21 cellular contexts compared by ENCODE assay signal in genomic region chr2:43725711-43726246, GRCh38. TPM values are rescaled to one million over a fixed set of nuclear protein-coding genes. Genes with fewer than 3 reads are reported as not detected.
"Had no signal": no experiment of that assay in that cellular context is flagged by ENCODE, and none has a peak within 500 bp of the region (broad histone marks: within the 10 kb centered on the region; RNA-seq: fewer than 3 reads in every experiment).

No MANE protein-coding gene starts in this region.

- H3K27me3 ChIP-seq: colonic mucosa, esophagus squamous epithelium, gastrocnemius medialis, spleen, upper lobe of left lung had no signal

- ATAC-seq: activated CD8-positive, alpha-beta memory T cell treated with anti-CD3 and anti-CD28 coated beads, Interleukin-2, amount 10 ng/mL, durations not matched to agents 7 days and 5 days; activated CD8-positive, alpha-beta T cell treated with anti-CD3 and anti-CD28 coated beads for 36 hours; activated naive CD4-positive, alpha-beta T cell treated with anti-CD3 and anti-CD28 coated beads, Interleukin-2, amount 50 U/mL, for 72 hours; gastrocnemius medialis had no signal

- H3K36me3 Mint-ChIP-seq: activated CD8-positive, alpha-beta memory T cell treated with anti-CD3 and anti-CD28 coated beads, Interleukin-2, amount 10 ng/mL, durations not matched to agents 7 days and 5 days; activated naive CD4-positive, alpha-beta T cell treated with anti-CD3 and anti-CD28 coated beads, Interleukin-2, amount 50 U/mL, for 72 hours had no signal

- H3K4me1 ChIP-seq: colonic mucosa, esophagus squamous epithelium, gastrocnemius medialis, spleen, upper lobe of left lung had no signal

- H3K4me1 Mint-ChIP-seq: activated CD4-positive, alpha-beta T cell treated with anti-CD3 and anti-CD28 coated beads, Interleukin-2, amount 10 ng/mL, durations not matched to agents 7 days and 5 days; activated CD8-positive, alpha-beta memory T cell treated with anti-CD3 and anti-CD28 coated beads, Interleukin-2, amount 10 ng/mL, durations not matched to agents 7 days and 5 days had no signal

- H3K4me3 Mint-ChIP-seq: activated CD4-positive, alpha-beta T cell treated with anti-CD3 and anti-CD28 coated beads, Interleukin-2, amount 10 ng/mL, durations not matched to agents 7 days and 5 days; activated CD8-positive, alpha-beta memory T cell treated with anti-CD3 and anti-CD28 coated beads, Interleukin-2, amount 10 ng/mL, durations not matched to agents 7 days and 5 days; activated CD8-positive, alpha-beta T cell treated with anti-CD3 and anti-CD28 coated beads for 36 hours had no signal

- FAIRE-seq: islet of Langerhans had no signal

- H3K9me3 ChIP-seq: colonic mucosa, esophagus squamous epithelium, gastrocnemius medialis, spleen, upper lobe of left lung had no signal

- H3K27ac Mint-ChIP-seq: activated CD4-positive, alpha-beta T cell treated with anti-CD3 and anti-CD28 coated beads, Interleukin-2, amount 10 ng/mL, durations not matched to agents 7 days and 5 days; activated CD8-positive, alpha-beta memory T cell treated with anti-CD3 and anti-CD28 coated beads, Interleukin-2, amount 10 ng/mL, durations not matched to agents 7 days and 5 days; activated CD8-positive, alpha-beta T cell treated with anti-CD3 and anti-CD28 coated beads for 36 hours; activated naive CD4-positive, alpha-beta T cell treated with anti-CD3 and anti-CD28 coated beads, Interleukin-2, amount 50 U/mL, for 72 hours had no signal

- H3K36me3 ChIP-seq: colonic mucosa, esophagus squamous epithelium, gastrocnemius medialis, spleen had no signal

- H3K27ac ChIP-seq: colonic mucosa, esophagus squamous epithelium, gastrocnemius medialis, spleen, upper lobe of left lung had no signal

- H3K4me3 ChIP-seq: colonic mucosa, esophagus squamous epithelium, gastrocnemius medialis, spleen, upper lobe of left lung had no signal

- H3K9me3 Mint-ChIP-seq: activated CD4-positive, alpha-beta T cell treated with anti-CD3 and anti-CD28 coated beads, Interleukin-2, amount 10 ng/mL, durations not matched to agents 7 days and 5 days; activated CD8-positive, alpha-beta T cell treated with anti-CD3 and anti-CD28 coated beads for 36 hours; activated naive CD4-positive, alpha-beta T cell treated with anti-CD3 and anti-CD28 coated beads, Interleukin-2, amount 50 U/mL, for 72 hours had no signal

- DNase-seq: activated CD4-positive, alpha-beta T cell treated with anti-CD3 and anti-CD28 coated beads, Interleukin-2, amount 10 ng/mL, durations not matched to agents 7 days and 5 days; activated CD4-positive, CD25-positive, alpha-beta regulatory T cell treated with anti-CD3 and anti-CD28 coated beads, Interleukin-2, amount 50 U/mL, for 72 hours; activated CD8-positive, alpha-beta memory T cell treated with anti-CD3 and anti-CD28 coated beads, Interleukin-2, amount 10 ng/mL, durations not matched to agents 7 days and 5 days; activated CD8-positive, alpha-beta T cell treated with anti-CD3 and anti-CD28 coated beads for 36 hours; activated gamma-delta T cell; activated T-cell treated with anti-CD3 and anti-CD28 coated beads for 4 hours; aorta; colonic mucosa; esophagus squamous epithelium; gastrocnemius medialis; left ventricle myocardium superior; mammary epithelial cell; occipital lobe; spleen; stimulated activated CD4-positive, alpha-beta T cell treated with anti-CD3 and anti-CD28 coated beads, Interleukin-4, amount 100 ng/mL, for 1 hour; stimulated activated naive CD4-positive, alpha-beta T cell treated with Interleukin-2 at 50 U/mL for 16 hours; upper lobe of left lung had no signal

RNA-seq across cellular contexts. Expression of gene C1GALT1C1L, which starts 49.5 kb away (rescaled TPM):
- total RNA-seq: activated CD4-positive, alpha-beta T cell treated with anti-CD3 and anti-CD28 coated beads, Interleukin-2, amount 10 ng/mL, durations not matched to agents 7 days and 5 days; mononuclear cell; occipital lobe had no signal
- polyA plus RNA-seq: neural cell had no signal
